In the genomic region with DNA sequence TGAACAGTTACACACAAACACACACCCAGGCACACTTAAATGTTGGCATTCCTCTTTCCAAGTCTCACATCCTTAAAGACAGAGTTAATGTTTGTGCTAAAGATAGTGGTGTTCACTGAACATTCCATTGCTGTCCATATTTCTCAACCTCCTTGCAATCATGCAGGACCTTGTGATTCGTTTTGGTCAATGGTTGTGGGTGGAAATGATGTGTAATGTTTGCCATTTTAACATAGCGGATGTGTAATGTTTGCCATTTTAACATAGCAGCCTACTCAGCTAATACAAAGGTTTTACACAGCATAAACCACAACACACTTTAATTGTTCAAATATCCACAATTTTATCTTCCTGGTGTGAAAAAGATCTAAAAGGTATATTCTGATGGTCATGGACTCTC, we compare ENCODE assay signal across 1 cellular context.
TF ChIP-seq lines count a peak whose summit lies in the region.

No MANE protein-coding gene starts in this region.

TF ChIP-seq in IMR-90, 13 proteins besides CTCF, POLR2A, EP300 and RAD21 (continued from another document):
- no peak for TF ChIP-seq MAZ (IDR thresholded peaks at IDR 0.05; ENCODE audit: borderline replicate concordance, low read depth, low read length)
- no peak for TF ChIP-seq FOS (IDR thresholded peaks at IDR 0.05; ENCODE audit: low read depth, low read length)
- no peak for TF ChIP-seq RFX5 (IDR thresholded peaks at IDR 0.05; ENCODE audit: low read depth, low read length)
- no peak for TF ChIP-seq RCOR1 (IDR thresholded peaks at IDR 0.05; ENCODE audit: insufficient replicate concordance, low read length)
- TF ChIP-seq NFE2L2 (IDR thresholded peaks at IDR 0.05; ENCODE audit: low read depth, low read length) = no peak
- TF ChIP-seq MXI1 (IDR thresholded peaks at IDR 0.05; ENCODE audit: borderline replicate concordance, low read depth, low read length) = no peak
TF ChIP-seq in IMR-90: peak in this region for 0.
